ENCODE assay signal across 24 cellular contexts in genomic region chr12:67364228-67364627, GRCh38.
A peak's percentile ranks its signal among the peaks of the same experiment; 100 is the strongest.
DNase-seq lines count a peak whose midpoint lies in the region; ATAC-seq, FAIRE-seq and TF ChIP-seq lines count a peak whose summit lies in the region.
"Had no signal": no experiment of that assay in that cellular context is flagged by ENCODE, and none has a peak within 500 bp of the region (broad histone marks: within the 10 kb centered on the region; RNA-seq: fewer than 3 reads in every experiment).

No MANE protein-coding gene starts in this region.

- no peak for DNase-seq in Right ventricle myocardium superior
- no peak for DNase-seq in heart left ventricle
- DNase-seq in NCI-H2171 (lab: John Stamatoyannopoulos, UW), result peak; percentile 61
- DNase-seq in SJSA1 (ENCODE audit: low read depth in 1 of 2, low spot score in 2 of 2), result peak; percentile 86 to 95
- peak; percentile 15 to 37 for DNase-seq in trophoblast cell
- DNase-seq in effector CD8-positive, alpha-beta T cell (lab: John Stamatoyannopoulos, UW), result no peak
- no peak for DNase-seq in small intestine
- no peak for DNase-seq in adrenal gland
- DNase-seq: activated CD4-positive, alpha-beta T cell treated with anti-CD3 and anti-CD28 coated beads, Interleukin-2, amount 50 U/mL, for 1 hour; Calu3; central memory CD4-positive, alpha-beta T cell; dermis blood vessel endothelial cell; GDM1; kidney; MM.1S; NCI-H1694; NCI-H345; sigmoid colon; stimulated activated CD4-positive, alpha-beta T cell treated with anti-CD3 and anti-CD28 coated beads, Interleukin-15, amount 100 ng/mL, for 24 hours; T-helper 9 cell; thyroid gland had no signal

- H3K23ac ChIP-seq in trophoblast cell (ENCODE audit: low read length), result no peak overlapping the region

- H3K4me3 ChIP-seq in heart left ventricle (no peak overlapping the region), SJSA1 (no peak overlapping the region), trophoblast cell (ENCODE audit: low read depth, low read length) (no peak overlapping the region), small intestine (ENCODE audit: low read depth in 1 of 2, low read length in 2 of 2) (no peak overlapping the region), adrenal gland (no peak overlapping the region)
- H3K4me3 ChIP-seq: ascending aorta; BLaER1 treated with 17β-estradiol and CSF1 and Interleukin-3, amounts not matched to agents 10 nM and 100 nM; lung; sigmoid colon; thyroid gland had no signal

- H3K18ac ChIP-seq in trophoblast cell (ENCODE audit: low read length), result no peak overlapping the region

- no peak overlapping the region for H3K4ac ChIP-seq in trophoblast cell (ENCODE audit: low read depth, low read length)

- intact Hi-C loops in Right ventricle myocardium superior (cut with DNase I) (no loop called here), heart left ventricle (cut with DNase I) (loop anchor here in 1 of 10 donors (5.0 kb wide), 1 partner anchor 48 kb away; no protein-coding TSS in a partner anchor), adrenal gland (cut with DNase I) (no loop called here)

- H3K14ac ChIP-seq in trophoblast cell (ENCODE audit: low read length), result no peak overlapping the region

- H3K36me3 ChIP-seq in heart left ventricle, result no peaks in the 10 kb centered on the region
- no peaks in the 10 kb centered on the region for H3K36me3 ChIP-seq in SJSA1
- no peaks in the 10 kb centered on the region for H3K36me3 ChIP-seq in trophoblast cell (ENCODE audit: control insufficient read depth in 1 of 2, insufficient read depth in 2 of 2, low read length in 2 of 2)
- H3K36me3 ChIP-seq in small intestine (ENCODE audit: control insufficient read depth in 2 of 2, insufficient read depth in 2 of 2, low read length in 2 of 2), result no peaks in the 10 kb centered on the region
- H3K36me3 ChIP-seq in adrenal gland (replicated peaks in 1 of 2), result no peaks in the 10 kb centered on the region
- H3K36me3 ChIP-seq: ascending aorta; BLaER1 treated with 17β-estradiol and CSF1 and Interleukin-3, amounts not matched to agents 10 nM and 100 nM; sigmoid colon; thyroid gland had no signal

- no peak overlapping the region for H3K4me2 ChIP-seq in trophoblast cell (ENCODE audit: low read length)
- H3K4me2 ChIP-seq: BLaER1 treated with 17β-estradiol and CSF1 and Interleukin-3, amounts not matched to agents 10 nM and 100 nM had no signal

- no peak overlapping the region for H4K12ac ChIP-seq in trophoblast cell (ENCODE audit: low read depth, low read length)

- peak overlapping the region in 1 of 12 donors; percentile 34 for H3K27ac ChIP-seq in heart left ventricle
- peak overlapping the region; percentile 95 for H3K27ac ChIP-seq in SJSA1
- H3K27ac ChIP-seq in trophoblast cell (ENCODE audit: low read depth, low read length), result no peak overlapping the region
- no peak overlapping the region for H3K27ac ChIP-seq in small intestine (ENCODE audit: low read depth in 1 of 2, low read length in 1 of 2)
- no peak overlapping the region for H3K27ac ChIP-seq in adrenal gland
- H3K27ac ChIP-seq: ascending aorta; BLaER1 treated with 17β-estradiol and CSF1 and Interleukin-3, amounts not matched to agents 10 nM and 100 nM; sigmoid colon; thyroid gland had no signal

- H2AFZ ChIP-seq in trophoblast cell (ENCODE audit: insufficient read depth, low read length, poor library complexity), result no peak overlapping the region

- no peak overlapping the region for H2AK5ac ChIP-seq in trophoblast cell (ENCODE audit: low read length)

- H3K9me3 ChIP-seq in heart left ventricle (no peaks in the 10 kb centered on the region), SJSA1 (replicated peaks) (0 out of 2 replicates have a peak, but pooled peaks cover 3% of the 10 kb centered on the region), trophoblast cell (ENCODE audit: insufficient read depth, low read depth, low read length) (no peaks in the 10 kb centered on the region), small intestine (ENCODE audit: control insufficient read depth, low read depth) (no peaks in the 10 kb centered on the region), adrenal gland (replicated peaks in 1 of 3) (no peaks in the 10 kb centered on the region)
- H3K9me3 ChIP-seq: sigmoid colon, thyroid gland had no signal

- no peak for TF ChIP-seq CTCF in heart left ventricle (IDR thresholded peaks at IDR 0.05)
- no peak for TF ChIP-seq CTCF in adrenal gland (IDR thresholded peaks at IDR 0.05)

- H2BK120ac ChIP-seq in trophoblast cell (ENCODE audit: insufficient read depth, low read length, poor library complexity), result no peak overlapping the region

- TF ChIP-seq POLR2A in heart left ventricle (IDR thresholded peaks at IDR 0.05) (no peak), adrenal gland (IDR thresholded peaks at IDR 0.05) (no peak)

- peaks cover 0 to 20% (median 0%) of the 10 kb centered on the region in 12 donors for H3K4me1 ChIP-seq in heart left ventricle
- H3K4me1 ChIP-seq in SJSA1 (replicated peaks), result peaks cover 84% of the 10 kb centered on the region
- no peaks in the 10 kb centered on the region for H3K4me1 ChIP-seq in trophoblast cell (ENCODE audit: control insufficient read depth in 1 of 2, insufficient read depth in 2 of 2, low read length in 2 of 2)
- H3K4me1 ChIP-seq in small intestine (ENCODE audit: control insufficient read depth in 2 of 2, insufficient read depth in 1 of 2, low read depth in 1 of 2, low read length in 1 of 2), result no peaks in the 10 kb centered on the region
- H3K4me1 ChIP-seq in adrenal gland (replicated peaks in 1 of 2), result no peaks in the 10 kb centered on the region
- H3K4me1 ChIP-seq: ascending aorta, sigmoid colon had no signal

- no peak overlapping the region for H3K9ac ChIP-seq in trophoblast cell (ENCODE audit: low read length)
- H3K9ac ChIP-seq: BLaER1 treated with 17β-estradiol and CSF1 and Interleukin-3, amounts not matched to agents 10 nM and 100 nM had no signal

- no peak for FAIRE-seq in small intestine (lab: Jason Lieb, UNC)
- FAIRE-seq: kidney had no signal

- no peak overlapping the region for H2BK12ac ChIP-seq in trophoblast cell (ENCODE audit: low read length)

- ATAC-seq in Right ventricle myocardium superior (ENCODE audit: poor library complexity) (peak; percentile 53), heart left ventricle (no peak)

- H3K79me2 ChIP-seq in trophoblast cell (ENCODE audit: control insufficient read depth, insufficient read depth, low read length, poor library complexity), result no peaks in the 10 kb centered on the region

- H3K27me3 ChIP-seq in heart left ventricle (no peaks in the 10 kb centered on the region), SJSA1 (replicated peaks) (no peaks in the 10 kb centered on the region), trophoblast cell (ENCODE audit: insufficient read depth, low read length) (no peaks in the 10 kb centered on the region), small intestine (ENCODE audit: control insufficient read depth in 2 of 2, insufficient read depth in 2 of 2, low read length in 2 of 2) (no peaks in the 10 kb centered on the region), adrenal gland (no peaks in the 10 kb centered on the region)
- H3K27me3 ChIP-seq: ascending aorta; BLaER1 treated with 17β-estradiol and CSF1 and Interleukin-3, amounts not matched to agents 10 nM and 100 nM; sigmoid colon; thyroid gland had no signal

- no peak overlapping the region for H4K8ac ChIP-seq in trophoblast cell (ENCODE audit: low read depth, low read length)

- H3K79me1 ChIP-seq in trophoblast cell (ENCODE audit: low read length), result no peaks in the 10 kb centered on the region

- H2BK5ac ChIP-seq in trophoblast cell (ENCODE audit: low read depth, low read length, poor library complexity), result no peak overlapping the region

- no peak overlapping the region for H4K91ac ChIP-seq in trophoblast cell (ENCODE audit: low read depth, low read length)

Comparison
In these comparisons a context has a peak if more than half of its experiments do, and no peak if none do; other contexts are left out.
1. DNase-seq: peak in NCI-H2171 (single experiment), SJSA1 (2 of 2) and trophoblast cell (2 of 2); none in Right ventricle myocardium superior (single experiment), heart left ventricle (0 of 5), effector CD8-positive, alpha-beta T cell (single experiment), small intestine (single experiment) and adrenal gland (0 of 7).